In the genomic region with DNA sequence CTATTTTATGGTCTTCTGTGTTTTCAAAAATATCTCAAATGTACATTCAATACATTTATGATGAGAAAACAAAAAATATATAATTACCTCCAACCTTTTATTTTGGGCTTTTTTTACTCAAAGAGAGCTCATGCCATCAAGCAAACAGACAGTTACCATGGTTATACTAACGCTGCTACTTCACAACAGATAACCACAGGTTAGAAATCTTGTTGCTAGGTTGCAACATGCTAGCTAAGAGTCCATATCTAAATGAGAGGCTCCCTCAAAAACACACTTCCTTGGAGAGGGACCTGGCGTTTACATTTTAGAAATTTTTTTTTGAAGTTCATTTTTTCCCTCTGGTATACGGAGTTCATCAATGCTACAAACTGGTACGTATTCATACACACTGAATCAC, we compare ENCODE assay signal across 1 cellular context.
TF ChIP-seq lines count a peak whose summit lies in the region.

No MANE protein-coding gene starts in this region.

TF ChIP-seq in GM23338, 12 proteins besides CTCF, POLR2A, EP300 and RAD21 (continued from another document):
- TF ChIP-seq ETS1 (IDR thresholded peaks at IDR 0.05) = no peak
- no peak for TF ChIP-seq ZNF114 (CRISPR knock-in tag; IDR thresholded peaks at IDR 0.05)
- no peak for TF ChIP-seq EZH2 (IDR thresholded peaks at IDR 0.05; ENCODE audit: low read depth, unreplicated experiment)
- no peak for TF ChIP-seq REST (IDR thresholded peaks at IDR 0.05; ENCODE audit: unreplicated experiment)
- TF ChIP-seq ZNF462 (CRISPR knock-in tag; IDR thresholded peaks at IDR 0.05) = no peak
- TF ChIP-seq POLR2AphosphoS5 (IDR thresholded peaks at IDR 0.05; ENCODE audit: low read depth) = no peak
- TF ChIP-seq ZNF331 (CRISPR knock-in tag; IDR thresholded peaks at IDR 0.05; ENCODE audit: low read depth) = no peak
